15 cellular contexts compared by ENCODE assay signal in the genomic region with DNA sequence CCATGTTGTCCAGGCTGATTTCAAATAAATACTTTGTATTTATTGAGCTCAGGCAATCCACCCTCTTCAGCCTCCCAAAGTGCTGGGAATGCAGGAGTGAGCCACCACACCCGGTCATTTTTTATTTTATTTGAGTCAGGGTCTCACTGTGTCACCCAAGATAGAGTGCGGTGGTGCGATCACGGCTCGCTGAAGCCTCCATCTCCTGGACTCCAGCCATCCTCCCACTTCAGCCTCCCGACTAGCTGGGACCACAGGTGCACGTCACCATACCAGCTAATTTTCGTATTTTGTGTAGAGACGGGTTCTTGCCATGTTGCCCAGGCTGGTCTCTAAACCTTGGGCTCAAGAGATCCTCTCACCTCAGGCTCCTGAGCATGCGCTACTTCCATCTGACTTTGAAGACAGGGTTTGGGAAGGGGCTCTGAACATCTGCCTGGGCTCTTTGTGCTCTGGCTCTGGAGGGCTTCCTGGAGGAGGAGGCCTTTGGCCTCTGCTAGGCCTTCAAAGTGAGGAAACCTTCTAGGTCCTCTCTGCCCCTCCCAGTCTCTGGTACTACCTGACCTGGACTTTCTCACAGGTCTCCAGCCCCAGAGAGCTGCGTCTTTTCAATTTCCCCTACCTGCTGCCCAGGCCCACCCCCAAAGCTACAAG. TPM values are rescaled to one million over a fixed set of nuclear protein-coding genes. Genes with fewer than 3 reads are reported as not detected.
DNase-seq lines count a peak whose midpoint lies in the region; ATAC-seq, FAIRE-seq and TF ChIP-seq lines count a peak whose summit lies in the region.
"Had no signal": no experiment of that assay in that cellular context is flagged by ENCODE, and none has a peak within 500 bp of the region (broad histone marks: within the 10 kb centered on the region; RNA-seq: fewer than 3 reads in every experiment).

No MANE protein-coding gene starts in this region.

- H3K9me3 ChIP-seq in astrocyte (ENCODE audit: insufficient read depth, low read depth, low read length) (no peaks in the 10 kb centered on the region), lower lobe of right lung (no peaks in the 10 kb centered on the region), suprapubic skin (no peaks in the 10 kb centered on the region)
- H3K9me3 ChIP-seq: SK-N-SH had no signal

- no peak for TF ChIP-seq POLR2A in suprapubic skin (IDR thresholded peaks at IDR 0.05)

- no peaks in the 10 kb centered on the region for H3K9me3 Mint-ChIP-seq in activated T-cell treated with anti-CD3 and anti-CD28 coated beads, Interleukin-2, amount 50 U/mL, for 24 hours
- H3K9me3 Mint-ChIP-seq in astrocyte (ENCODE audit: unreplicated experiment) = peaks cover 4% of the 10 kb centered on the region

- no peaks in the 10 kb centered on the region for H3K36me3 Mint-ChIP-seq in activated T-cell treated with anti-CD3 and anti-CD28 coated beads, Interleukin-2, amount 50 U/mL, for 24 hours (ENCODE audit: low read depth)
- H3K36me3 Mint-ChIP-seq in astrocyte (ENCODE audit: low read depth, unreplicated experiment) = no peaks in the 10 kb centered on the region

- H3K27ac ChIP-seq in astrocyte (ENCODE audit: low read depth, low read length) = no peak overlapping the region
- H3K27ac ChIP-seq in lower lobe of right lung = no peak overlapping the region
- no peak overlapping the region for H3K27ac ChIP-seq in suprapubic skin

- H3K9ac ChIP-seq in astrocyte (ENCODE audit: low read length) = peak overlapping the region; percentile 77
- H3K9ac ChIP-seq: SK-N-SH had no signal

- H3K27me3 Mint-ChIP-seq in activated T-cell treated with anti-CD3 and anti-CD28 coated beads, Interleukin-2, amount 50 U/mL, for 24 hours = peaks cover 19% of the 10 kb centered on the region
- peaks cover 2% of the 10 kb centered on the region for H3K27me3 Mint-ChIP-seq in astrocyte (ENCODE audit: low read depth, unreplicated experiment)

- ATAC-seq in lower lobe of right lung = no peak

- 95% methylated on average over 11 of the region's 11 CpGs for WGBS in suprapubic skin

- peak overlapping the region; percentile 83 for H3K4me2 ChIP-seq in astrocyte (ENCODE audit: low read length)
- H3K4me2 ChIP-seq: SK-N-SH had no signal

- H3K4me1 Mint-ChIP-seq in activated T-cell treated with anti-CD3 and anti-CD28 coated beads, Interleukin-2, amount 50 U/mL, for 24 hours (ENCODE audit: low read depth) = peaks cover 9% of the 10 kb centered on the region
- H3K4me1 Mint-ChIP-seq in astrocyte (ENCODE audit: low read depth, unreplicated experiment) = peaks cover 13% of the 10 kb centered on the region

- H3K4me1 ChIP-seq in astrocyte (ENCODE audit: insufficient read depth, low read length) = peaks cover 23% of the 10 kb centered on the region
- H3K4me1 ChIP-seq in lower lobe of right lung = peaks cover 25% of the 10 kb centered on the region
- peaks cover 40% of the 10 kb centered on the region for H3K4me1 ChIP-seq in suprapubic skin

- H3K4me3 Mint-ChIP-seq in activated T-cell treated with anti-CD3 and anti-CD28 coated beads, Interleukin-2, amount 50 U/mL, for 24 hours = peak overlapping the region; percentile 20
- no peak overlapping the region for H3K4me3 Mint-ChIP-seq in astrocyte (ENCODE audit: unreplicated experiment)

- FAIRE-seq in astrocyte (lab: Jason Lieb, UNC) = no peak
- FAIRE-seq: A204.1, keratinocyte, urothelium cell line had no signal

- H3K36me3 ChIP-seq in astrocyte (ENCODE audit: insufficient read depth, low read length) (no peaks in the 10 kb centered on the region), lower lobe of right lung (no peaks in the 10 kb centered on the region), suprapubic skin (no peaks in the 10 kb centered on the region)

- peak overlapping the region; percentile 14 for H3K27ac Mint-ChIP-seq in activated T-cell treated with anti-CD3 and anti-CD28 coated beads, Interleukin-2, amount 50 U/mL, for 24 hours
- no peak overlapping the region for H3K27ac Mint-ChIP-seq in astrocyte (ENCODE audit: unreplicated experiment)

- H3K4me3 ChIP-seq in astrocyte (ENCODE audit: insufficient read depth, low read depth, low read length) (no peak overlapping the region), lower lobe of right lung (peak overlapping the region; percentile 51), suprapubic skin (peak overlapping the region; percentile 46)

- intact Hi-C loops in lower lobe of right lung (cut with DNase I) = no loop called here

- H3K27me3 ChIP-seq in astrocyte (ENCODE audit: insufficient read depth, low read length) (no peaks in the 10 kb centered on the region), lower lobe of right lung (ENCODE audit: low read depth) (no peaks in the 10 kb centered on the region), suprapubic skin (no peaks in the 10 kb centered on the region)

- TF ChIP-seq CTCF in astrocyte (IDR thresholded peaks at IDR 0.05; ENCODE audit: insufficient read depth, low read depth, low read length) (no peak), lower lobe of right lung (IDR thresholded peaks at IDR 0.05) (no peak), suprapubic skin (IDR thresholded peaks at IDR 0.05) (no peak)

- TF ChIP-seq EP300 in suprapubic skin (IDR thresholded peaks at IDR 0.05) = no peak

- no peak overlapping the region for H2AFZ ChIP-seq in astrocyte (ENCODE audit: low read depth, low read length)

- no peaks in the 10 kb centered on the region for H3K79me2 ChIP-seq in astrocyte (ENCODE audit: insufficient read depth, low read length)

- H4K20me1 ChIP-seq in astrocyte (ENCODE audit: insufficient read depth, low read length) = no peaks in the 10 kb centered on the region

- no peak for DNase-seq in activated T-cell treated with anti-CD3 and anti-CD28 coated beads, Interleukin-2, amount 50 U/mL, for 24 hours
- DNase-seq in activated T-cell treated with anti-CD3 and anti-CD28 coated beads, Interleukin-2, amount 50 U/mL, for 48 hours = no peak
- no peak for DNase-seq in astrocyte (ENCODE audit: low read depth)
- no peak for DNase-seq in lower lobe of right lung
- no peak for DNase-seq in suprapubic skin (ENCODE audit: low spot score in 2 of 2)
- DNase-seq in activated gamma-delta T cell treated with Interleukin-2 at 50 U/mL for 16 hours = no peak
- DNase-seq in DMS153 treated with DMSO at 0.1 percent for 48 hours (lab: John Stamatoyannopoulos, UW; ENCODE audit: unreplicated experiment) = no peak
- no peak for DNase-seq in effector CD8-positive, alpha-beta T cell (lab: John Stamatoyannopoulos, UW)
- DNase-seq: NCI-H524 treated with DMSO at 0.1 percent for 48 hours had no signal

RNA-seq across cellular contexts. Expression of gene HSPB7, which starts 5.8 kb away (rescaled TPM):
- total RNA-seq in astrocyte (0.45 and 0.55 TPM in 2 replicates), lower lobe of right lung (4.9 TPM), suprapubic skin (1 to 10 TPM; 1.9 to 7.0 (median 3.3) TPM)

RNA-seq across cellular contexts. Expression of gene SRARP, which starts 8.0 kb away (rescaled TPM):
- total RNA-seq in astrocyte (not detected in 2 replicates), lower lobe of right lung (0.21 TPM), suprapubic skin (not detected)
- total RNA-seq: Daoy, posterior vena cava had no signal

RNA-seq across cellular contexts. Expression of gene CLCNKA, which starts 9.8 kb away (rescaled TPM):
- 0.16 TPM in 1 of 2 replicates, not detected in the other for total RNA-seq in astrocyte
- 0.65 TPM for total RNA-seq in lower lobe of right lung
- total RNA-seq in suprapubic skin = 1 to 10 TPM in 1 of 4 donors, under 1 TPM in 2, not detected in 1; 0.23 to 1.9 (median 0.51) TPM
- total RNA-seq: Daoy had no signal

RNA-seq across cellular contexts. Expression of gene CLCNKB, which starts 31.5 kb away (rescaled TPM):
- total RNA-seq in astrocyte = 0.36 and 0.64 TPM in 2 replicates
- total RNA-seq in lower lobe of right lung = 0.18 TPM
- under 1 TPM in 1 of 4 donors, not detected in 3; 0.42 TPM for total RNA-seq in suprapubic skin

RNA-seq across cellular contexts. Expression of gene ZBTB17, which starts 36.2 kb away (rescaled TPM):
- total RNA-seq in astrocyte (28.1 and 28.8 TPM in 2 replicates), lower lobe of right lung (37.7 TPM), suprapubic skin (10 to 100 TPM; 27.2 to 44.4 (median 34.1) TPM)
